In genomic region chr1:160704250-160704649, GRCh38 we compare ENCODE assay signal across 12 cellular contexts. TPM values are rescaled to one million over a fixed set of nuclear protein-coding genes. Genes with fewer than 3 reads are reported as not detected.
DNase-seq lines count a peak whose midpoint lies in the region; ATAC-seq and TF ChIP-seq lines count a peak whose summit lies in the region.
"Had no signal": no experiment of that assay in that cellular context is flagged by ENCODE, and none has a peak within 500 bp of the region (broad histone marks: within the 10 kb centered on the region; RNA-seq: fewer than 3 reads in every experiment).

No MANE protein-coding gene starts in this region.

- WGBS in heart left ventricle, 4 donors = 78 to 87% (median 82%) methylated on average over 4 of the region's 4 CpGs

- no peaks in the 10 kb centered on the region for H3K9me2 ChIP-seq in SU-DHL-6 (replicated peaks; ENCODE audit: insufficient read depth, low read length)

- H3F3A ChIP-seq in SU-DHL-6 (ENCODE audit: insufficient read depth) = peaks cover 37% of the 10 kb centered on the region

- peak overlapping the region; percentile 48 for H3K4me2 ChIP-seq in SU-DHL-6 (ENCODE audit: low read depth, low read length, poor library complexity, severe bottlenecking)

- H3K27me3 ChIP-seq in SU-DHL-6 (ENCODE audit: low read length) (no peaks in the 10 kb centered on the region), heart left ventricle (peaks cover 0 to 3% (median 0%) of the 10 kb centered on the region in 9 donors)

- DNase-seq in Ammon's horn (ENCODE audit: low spot score) (peak; percentile 31), GM12865 (ENCODE audit: low read depth) (no peak), heart left ventricle (peak in 3 of 5 donors; percentile 10 to 42 (median 34)), NK-92 (lab: John Stamatoyannopoulos, UW; ENCODE audit: unreplicated experiment) (no peak), NCI-H1417 (lab: John Stamatoyannopoulos, UW) (no peak)
- DNase-seq: activated CD4-positive, alpha-beta T cell treated with anti-CD3 and anti-CD28 coated beads, Interleukin-2, amount 50 U/mL, for 4 hours; NCI-H146 had no signal

- H2AFZ ChIP-seq in SU-DHL-6 (ENCODE audit: low read depth, low read length, severe bottlenecking) = no peak overlapping the region

- peaks cover 0 to 80% (median 0%) of the 10 kb centered on the region in 12 donors for H3K4me1 ChIP-seq in heart left ventricle

- H3K27ac ChIP-seq in SU-DHL-6 (ENCODE audit: low read depth, low read length) (peak overlapping the region; percentile 47), heart left ventricle (peak overlapping the region in 1 of 12 donors; percentile 90)

- H4K20me1 ChIP-seq in SU-DHL-6 (ENCODE audit: low read depth, low read length) = peaks cover 43% of the 10 kb centered on the region; the same call in 1 of the 2 replicates

- H3K9me3 ChIP-seq in SU-DHL-6 (ENCODE audit: insufficient read depth, low read length) = no peaks in the 10 kb centered on the region
- no peaks in the 10 kb centered on the region for H3K9me3 ChIP-seq in heart left ventricle

- TF ChIP-seq POLR2A in heart left ventricle (IDR thresholded peaks at IDR 0.05) = no peak

- H3K79me2 ChIP-seq in SU-DHL-6 (ENCODE audit: insufficient read depth, low read length) = peaks cover 99% of the 10 kb centered on the region

- no peak overlapping the region for H3K9ac ChIP-seq in SU-DHL-6 (ENCODE audit: low read length)

- peaks cover 20% of the 10 kb centered on the region for H3K36me3 ChIP-seq in SU-DHL-6 (ENCODE audit: low read length)
- no peaks in the 10 kb centered on the region for H3K36me3 ChIP-seq in heart left ventricle

- TF ChIP-seq CTCF in GM12865 (IDR thresholded peaks at IDR 0.05; ENCODE audit: insufficient read depth, low read depth, low read length, missing control alignments) (no peak), SU-DHL-6 (IDR thresholded peaks at IDR 0.05; ENCODE audit: insufficient read depth, low read length, poor library complexity, severe bottlenecking) (no peak), heart left ventricle (IDR thresholded peaks at IDR 0.05) (no peak)

- ATAC-seq in heart left ventricle = peak in 3 of 4 donors; percentile 70 to 82 (median 78)
- no peak for ATAC-seq in HG02610 (IDR thresholded peaks at IDR 0.05; ENCODE audit: unreplicated experiment)
- ATAC-seq in GM21447 (IDR thresholded peaks at IDR 0.05; ENCODE audit: unreplicated experiment) = no peak

- peak overlapping the region; percentile 97 for H3K4me3 ChIP-seq in GM12865 (ENCODE audit: low read depth, low read length)
- no peak overlapping the region for H3K4me3 ChIP-seq in SU-DHL-6 (ENCODE audit: insufficient read depth, low read length, poor library complexity, severe bottlenecking)
- peak overlapping the region in 1 of 12 donors; percentile 6 for H3K4me3 ChIP-seq in heart left ventricle

- intact Hi-C loops in heart left ventricle (cut with DNase I) = no loop called here

RNA-seq across cellular contexts. Expression of gene CD48, which starts 7.4 kb away (rescaled TPM):
- 10 to 100 TPM in 1 of 9 donors, 1 to 10 TPM in 3, under 1 TPM in 5; 0.49 to 31.6 (median 0.71) TPM for total RNA-seq in heart left ventricle
- 1 to 10 TPM in 1 of 2 donors, under 1 TPM in 1; 0.53 to 2.4 TPM for polyA plus RNA-seq in heart left ventricle
- total RNA-seq: epithelial cell of proximal tubule, RPMI7951 had no signal

RNA-seq across cellular contexts. Expression of gene SLAMF7, which starts 34.8 kb away (rescaled TPM):
- 10 to 100 TPM in 1 of 9 donors, 1 to 10 TPM in 1, under 1 TPM in 3, not detected in 4; 0.27 to 28.0 (median 0.96) TPM for total RNA-seq in heart left ventricle
- polyA plus RNA-seq in heart left ventricle = under 1 TPM; 0.21 to 0.23 TPM
- total RNA-seq: RPMI7951 had no signal

RNA-seq across cellular contexts. Expression of gene SLAMF1, which starts 57.4 kb away (rescaled TPM):
- 1 to 10 TPM in 1 of 9 donors, under 1 TPM in 3, not detected in 5; 0.14 to 4.3 (median 0.60) TPM for total RNA-seq in heart left ventricle
- polyA plus RNA-seq in heart left ventricle = under 1 TPM; 0.21 to 0.80 TPM
- total RNA-seq: epithelial cell of proximal tubule had no signal

Comparison
In these comparisons a context has a peak if more than half of its experiments do, and no peak if none do; other contexts are left out.
1. DNase-seq: peak in Ammon's horn (single experiment) and heart left ventricle (3 of 5); none in GM12865 (single experiment), NK-92 (single experiment) and NCI-H1417 (0 of 3).
2. ATAC-seq: peak in heart left ventricle (3 of 4); none in HG02610 (single experiment) and GM21447 (single experiment).